8 cellular contexts compared by ENCODE assay signal in the genomic region with DNA sequence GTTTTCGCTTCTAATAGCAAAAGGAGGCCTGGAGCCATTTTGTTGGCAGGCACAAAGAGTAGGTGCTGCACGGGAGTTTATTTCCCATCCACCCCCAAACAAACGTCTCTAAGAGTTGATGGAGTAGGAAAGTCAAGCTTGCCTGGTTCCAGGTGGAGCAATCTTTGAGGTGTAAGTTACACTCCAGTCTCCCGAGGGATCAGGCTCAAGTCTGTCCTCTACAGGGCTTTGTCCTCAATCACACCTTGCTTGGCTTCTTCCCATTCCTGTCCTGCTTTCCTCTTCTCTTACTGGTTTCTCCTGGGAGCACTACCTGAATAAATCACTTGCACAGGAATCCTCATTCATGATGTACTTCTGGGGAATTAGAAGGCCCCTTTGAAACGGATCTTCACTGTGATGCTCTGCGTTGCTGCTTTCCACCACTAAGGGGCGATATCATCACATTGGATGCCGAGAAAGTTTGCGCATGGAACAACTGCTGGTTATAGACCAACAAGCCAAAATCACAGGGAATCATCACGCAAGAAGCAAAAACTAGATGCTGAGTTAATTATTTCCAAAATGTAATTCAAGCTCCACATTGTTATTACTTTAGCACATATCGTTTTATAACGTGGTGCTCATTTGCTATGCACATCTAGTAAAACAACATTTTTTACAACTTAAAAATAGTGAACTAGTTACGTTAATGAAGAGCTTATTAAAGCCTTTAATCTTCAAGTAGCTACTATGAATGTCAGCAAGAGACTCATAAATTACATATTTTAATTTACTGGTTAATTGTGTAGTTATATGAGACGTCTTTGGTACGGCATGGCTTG.
DNase-seq lines count a peak whose midpoint lies in the region; ATAC-seq, FAIRE-seq and TF ChIP-seq lines count a peak whose summit lies in the region.

No MANE protein-coding gene starts in this region.

- peak; percentile 24 for DNase-seq in COLO668 (lab: John Stamatoyannopoulos, UW; ENCODE audit: unreplicated experiment)
- peak; percentile 14 for DNase-seq in HS-27A (ENCODE audit: low read depth)
- peak; percentile 20 for DNase-seq in OCI-M2 (lab: John Stamatoyannopoulos, UW; ENCODE audit: unreplicated experiment)
- DNase-seq in activated T-cell treated with anti-CD3 and anti-CD28 coated beads, Interleukin-2, amount 50 U/mL, for 72 hours: peak; percentile 49 to 64
- peak; percentile 45 for DNase-seq in fibroblast of villous mesenchyme (ENCODE audit: low read depth)
- no peak for DNase-seq in osteocyte (ENCODE audit: extremely low spot score, unreplicated experiment)
- DNase-seq in urothelium cell line (ENCODE audit: low spot score): peak; percentile 68

- H3K4me1 Mint-ChIP-seq in activated T-cell treated with anti-CD3 and anti-CD28 coated beads, Interleukin-2, amount 50 U/mL, for 72 hours (ENCODE audit: low read depth): peaks cover 32% of the 10 kb centered on the region
- H3K4me1 Mint-ChIP-seq in osteocyte (ENCODE audit: unreplicated experiment): no peaks in the 10 kb centered on the region

- H3K4me3 ChIP-seq in fibroblast of villous mesenchyme (ENCODE audit: low read depth, low read length): no peak overlapping the region

- TF ChIP-seq CTCF in fibroblast of villous mesenchyme (IDR thresholded peaks at IDR 0.05; ENCODE audit: insufficient read depth, low read depth, low read length) (peak; percentile 94), osteocyte (IDR thresholded peaks at IDR 0.05) (peak; percentile 92)

- no peak overlapping the region for H3K27ac Mint-ChIP-seq in activated T-cell treated with anti-CD3 and anti-CD28 coated beads, Interleukin-2, amount 50 U/mL, for 72 hours
- H3K27ac Mint-ChIP-seq in osteocyte (ENCODE audit: unreplicated experiment): no peak overlapping the region

- ATAC-seq in activated T-cell treated with anti-CD3 and anti-CD28 coated beads, Interleukin-2, amount 50 U/mL, for 72 hours (replicated peaks in 1 of 2): peak in 1 of 2 donors; percentile 51
- no peak for ATAC-seq in GM19035 (IDR thresholded peaks at IDR 0.05; ENCODE audit: unreplicated experiment)

- H3K36me3 Mint-ChIP-seq in activated T-cell treated with anti-CD3 and anti-CD28 coated beads, Interleukin-2, amount 50 U/mL, for 72 hours (ENCODE audit: insufficient read depth in 2 of 2): no peaks in the 10 kb centered on the region
- no peaks in the 10 kb centered on the region for H3K36me3 Mint-ChIP-seq in osteocyte (ENCODE audit: unreplicated experiment)

- H3K9me3 Mint-ChIP-seq in activated T-cell treated with anti-CD3 and anti-CD28 coated beads, Interleukin-2, amount 50 U/mL, for 72 hours: no peaks in the 10 kb centered on the region
- no peaks in the 10 kb centered on the region for H3K9me3 Mint-ChIP-seq in osteocyte (ENCODE audit: unreplicated experiment)

- FAIRE-seq in urothelium cell line (lab: Jason Lieb, UNC): peak; percentile 61

- H3K4me3 Mint-ChIP-seq in activated T-cell treated with anti-CD3 and anti-CD28 coated beads, Interleukin-2, amount 50 U/mL, for 72 hours: no peak overlapping the region
- no peak overlapping the region for H3K4me3 Mint-ChIP-seq in osteocyte (ENCODE audit: unreplicated experiment)

- H3K27me3 Mint-ChIP-seq in activated T-cell treated with anti-CD3 and anti-CD28 coated beads, Interleukin-2, amount 50 U/mL, for 72 hours (ENCODE audit: low read depth): peaks cover 16% of the 10 kb centered on the region
- peaks cover 33% of the 10 kb centered on the region for H3K27me3 Mint-ChIP-seq in osteocyte (ENCODE audit: unreplicated experiment)
